20 cellular contexts compared by ENCODE assay signal in the genomic region with DNA sequence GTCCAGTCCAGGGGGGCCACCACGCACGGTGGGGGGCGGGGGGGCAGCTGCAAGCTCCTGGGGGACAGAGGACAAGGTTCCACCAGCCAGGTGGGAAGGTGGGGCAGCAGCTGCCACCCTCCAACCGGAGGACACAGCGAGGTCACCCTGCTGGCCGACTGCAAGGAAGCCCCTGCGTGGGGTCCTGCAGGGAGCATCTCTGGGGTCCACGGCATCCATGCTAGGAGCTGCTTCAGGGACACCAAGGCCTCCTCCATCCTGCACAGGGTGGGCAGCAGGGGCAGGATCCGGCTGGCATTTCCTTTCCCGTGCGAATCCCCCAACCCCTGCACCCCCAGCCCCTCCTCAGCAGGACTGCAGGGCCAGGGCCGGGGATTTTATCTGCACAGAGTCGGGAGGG.
"Had no signal": no experiment of that assay in that cellular context is flagged by ENCODE, and none has a peak within 500 bp of the region (broad histone marks: within the 10 kb centered on the region; RNA-seq: fewer than 3 reads in every experiment).

No MANE protein-coding gene starts in this region.

- H3K27me3 ChIP-seq: dorsolateral prefrontal cortex, heart right ventricle, sigmoid colon, testis, tibial nerve had no signal

- H3K27me3 Mint-ChIP-seq: naive thymus-derived CD8-positive, alpha-beta T cell; stimulated activated naive CD8-positive, alpha-beta T cell treated with anti-CD3 and anti-CD28 coated beads, Interleukin-15, Interleukin-2, amounts not matched to agents 100 ng/mL and 50 ng/mL, for 24 hours had no signal

- H3K4me3 Mint-ChIP-seq: immature natural killer cell; stimulated activated naive CD8-positive, alpha-beta T cell treated with anti-CD3 and anti-CD28 coated beads, Interleukin-15, Interleukin-2, amounts not matched to agents 100 ng/mL and 50 ng/mL, for 24 hours had no signal

- H3K9me3 Mint-ChIP-seq: immature natural killer cell; naive thymus-derived CD8-positive, alpha-beta T cell; stimulated activated effector memory CD8-positive, alpha-beta T cell treated with anti-CD3 and anti-CD28 coated beads, Interleukin-12 subunit alpha, Interleukin-12 subunit beta, amount 100 ng/mL, for 72 hours; stimulated activated naive CD8-positive, alpha-beta T cell treated with anti-CD3 and anti-CD28 coated beads, Interleukin-15, Interleukin-2, amounts not matched to agents 100 ng/mL and 50 ng/mL, for 24 hours had no signal

- H3K9me3 ChIP-seq: heart right ventricle, mucosa of descending colon, sigmoid colon, testis, tibial nerve had no signal

- DNase-seq: central memory CD4-positive, alpha-beta T cell; cortex of kidney; dorsolateral prefrontal cortex; effector CD8-positive, alpha-beta T cell; heart right ventricle; immature natural killer cell; mammary epithelial cell; naive thymus-derived CD8-positive, alpha-beta T cell; posterior cingulate gyrus; sigmoid colon; stimulated activated CD4-positive, alpha-beta T cell treated with anti-CD3 and anti-CD28 coated beads, Interleukin-4, amount 100 ng/mL, for 1 hour; stimulated activated CD8-positive, alpha-beta memory T cell treated with anti-CD3 and anti-CD28 coated beads, Interleukin-4, amount 100 ng/mL, for 48 hours; testis had no signal

- H3K4me3 ChIP-seq: heart right ventricle, mucosa of descending colon, sigmoid colon, skin epidermis, testis, tibial nerve had no signal

- H3K27ac Mint-ChIP-seq: stimulated activated naive CD8-positive, alpha-beta T cell treated with anti-CD3 and anti-CD28 coated beads, Interleukin-15, Interleukin-2, amounts not matched to agents 100 ng/mL and 50 ng/mL, for 24 hours had no signal

- ATAC-seq: esophagus mucosa; heart right ventricle; left ventricle myocardium superior; mucosa of descending colon; naive thymus-derived CD8-positive, alpha-beta T cell; stimulated activated effector memory CD8-positive, alpha-beta T cell treated with anti-CD3 and anti-CD28 coated beads, Interleukin-12 subunit alpha, Interleukin-12 subunit beta, amount 100 ng/mL, for 72 hours had no signal

- H3K27ac ChIP-seq: tibial nerve had no signal
